In genomic region chr3:13073042-13073906, GRCh38 we compare ENCODE assay signal across 8 cellular contexts. TPM values are rescaled to one million over a fixed set of nuclear protein-coding genes. Genes with fewer than 3 reads are reported as not detected.
DNase-seq lines count a peak whose midpoint lies in the region; ATAC-seq and TF ChIP-seq lines count a peak whose summit lies in the region.

Gene IQSEC1, minus strand, starts transcription at chr3:13073429. Its CDS starts 415 bp downstream, at chr3:13073014.

- intact Hi-C loops in body of pancreas (cut with DNase I) = no loop called here

- ATAC-seq in HG03159 (IDR thresholded peaks at IDR 0.05; ENCODE audit: unreplicated experiment) (peak; percentile 51), body of pancreas (no peak), HG02884 (IDR thresholded peaks at IDR 0.05; ENCODE audit: unreplicated experiment) (no peak)

- H3K36me3 ChIP-seq in body of pancreas (replicated peaks in 1 of 2; ENCODE audit: insufficient read depth in 1 of 2, low read depth in 2 of 2) = no peaks in the 10 kb centered on the region

- H3K9me3 ChIP-seq in body of pancreas = no peaks in the 10 kb centered on the region

- no peaks in the 10 kb centered on the region for H3K27me3 ChIP-seq in body of pancreas

- no peak within 1 kb of the TSS for H3K4me3 ChIP-seq in body of pancreas

- H3K27ac ChIP-seq in body of pancreas = no peak within 1 kb of the TSS

- peaks cover 6% of the 10 kb centered on the region for H3K4me1 ChIP-seq in body of pancreas

- WGBS in body of pancreas, 2 donors = 16 to 41% methylated on average over 60 to 72 of the region's 86 CpGs

- no peak for TF ChIP-seq CTCF in body of pancreas (IDR thresholded peaks at IDR 0.05)

- TF ChIP-seq POLR2A in body of pancreas (IDR thresholded peaks at IDR 0.05) = no peak

- peak; percentile 57 for DNase-seq in NCI-H2029 (lab: John Stamatoyannopoulos, UW)
- DNase-seq in NCI-H2029 treated with DMSO at 0.1 percent for 48 hours (lab: John Stamatoyannopoulos, UW) = no peak
- peak; percentile 70 for DNase-seq in T-helper 9 cell
- DNase-seq in body of pancreas = peak in 3 of 4 donors; percentile 28 to 46 (median 31)
- peak; percentile 2 for DNase-seq in kidney tubule cell (ENCODE audit: low spot score)
- DNase-seq in stimulated activated CD4-positive, alpha-beta T cell treated with anti-CD3 and anti-CD28 coated beads, Interleukin-1b, Interleukin-23, amount 100 ng/mL, for 24 hours (ENCODE audit: low read depth in 4 of 4, low spot score in 1 of 4) = peak in 3 of 4 experiments; percentile 25 to 67 (median 56)

RNA-seq across cellular contexts. Expression of gene IQSEC1, which starts in this region (rescaled TPM):
- total RNA-seq in body of pancreas = 10 to 100 TPM; 29.6 to 42.2 TPM
